ENCODE assay signal across 19 cellular contexts in genomic region chrX:64150775-64151174, GRCh38. TPM values are rescaled to one million over a fixed set of nuclear protein-coding genes. Genes with fewer than 3 reads are reported as not detected.
DNase-seq lines count a peak whose midpoint lies in the region; ATAC-seq, FAIRE-seq and TF ChIP-seq lines count a peak whose summit lies in the region.
"Had no signal": no experiment of that assay in that cellular context is flagged by ENCODE, and none has a peak within 500 bp of the region (broad histone marks: within the 10 kb centered on the region; RNA-seq: fewer than 3 reads in every experiment).

No MANE protein-coding gene starts in this region.

- no peaks in the 10 kb centered on the region for H3K79me2 ChIP-seq in mesendoderm (ENCODE audit: control insufficient read depth, insufficient read depth, low read length)

- H2BK15ac ChIP-seq in mesendoderm (replicated peaks; ENCODE audit: low read depth) = no peak overlapping the region

- intact Hi-C loops in left cardiac atrium (cut with DNase I) = no loop called here

- H3K18ac ChIP-seq in mesendoderm (ENCODE audit: low read length) = no peak overlapping the region

- H3K4ac ChIP-seq in mesendoderm (ENCODE audit: low read depth, low read length) = no peak overlapping the region

- H3K4me1 Mint-ChIP-seq in type B pancreatic cell (ENCODE audit: unreplicated experiment) = no peaks in the 10 kb centered on the region
- H3K4me1 Mint-ChIP-seq: CD4-positive, alpha-beta memory T cell had no signal

- FAIRE-seq in GM19239 (lab: Jason Lieb, UNC) = peak; percentile 69
- FAIRE-seq: GM12891, GM18507, H54 had no signal

- peak; percentile 60 for ATAC-seq in HG02852 (IDR thresholded peaks at IDR 0.05; ENCODE audit: unreplicated experiment)
- ATAC-seq in left cardiac atrium = no peak

- H3K79me1 ChIP-seq in mesendoderm (ENCODE audit: low read length) = no peaks in the 10 kb centered on the region

- POLR2A ChIA-PET in RWPE1 (lab: Yijun Ruan, JAX; ENCODE audit: low non-redundant PET) = no interaction called here

- no peak overlapping the region for H4K5ac ChIP-seq in mesendoderm (ENCODE audit: low read length)

- H3K27me3 ChIP-seq in mesendoderm (ENCODE audit: insufficient read depth, low read length, poor library complexity) = no peaks in the 10 kb centered on the region

- H3K9ac ChIP-seq in mesendoderm (ENCODE audit: low read length) = no peak overlapping the region

- no peak overlapping the region for H2BK120ac ChIP-seq in mesendoderm (ENCODE audit: low read depth, low read length)

- no peak overlapping the region for H2AK5ac ChIP-seq in mesendoderm (ENCODE audit: low read length)

- DNase-seq in GM19239 (ENCODE audit: insufficient read length, low spot score) (no peak), mesendoderm (peak; percentile 37), RWPE1 (ENCODE audit: low spot score) (no peak), type B pancreatic cell (ENCODE audit: extremely low spot score, unreplicated experiment) (no peak), left cardiac atrium (no peak)
- DNase-seq: C1 segment of cervical spinal cord; Calu3; CD4-positive, alpha-beta memory T cell; COR-L47; DMS53; DMS79 treated with DMSO at 0.1 percent for 48 hours; GF-D8; GOT3; HFFc6 had no signal

- no peak overlapping the region for H3K27ac ChIP-seq in mesendoderm (ENCODE audit: low read depth, low read length)
- H3K27ac ChIP-seq in RWPE1 = no peak overlapping the region

- no peak overlapping the region for H3K23ac ChIP-seq in mesendoderm (ENCODE audit: low read length)

- H3K4me2 ChIP-seq in mesendoderm (ENCODE audit: low read length) = no peak overlapping the region

- H3K36me3 ChIP-seq in mesendoderm (ENCODE audit: control insufficient read depth, insufficient read depth, low read length) = no peaks in the 10 kb centered on the region
- H3K36me3 ChIP-seq: HAP-1 had no signal

- CTCF ChIA-PET in RWPE1 (lab: Yijun Ruan, JAX) = interaction anchor here (1.0 kb wide), 1 partner anchor 14 kb away, joined by 4 read pairs; no protein-coding TSS in a partner anchor

- H3K27ac Mint-ChIP-seq in type B pancreatic cell = no peak overlapping the region
- H3K27ac Mint-ChIP-seq: CD4-positive, alpha-beta memory T cell; HFFc6 had no signal

- no peaks in the 10 kb centered on the region for H3K9me3 Mint-ChIP-seq in type B pancreatic cell
- H3K9me3 Mint-ChIP-seq: HFFc6 had no signal

- no peaks in the 10 kb centered on the region for H3K27me3 Mint-ChIP-seq in type B pancreatic cell
- H3K27me3 Mint-ChIP-seq: CD4-positive, alpha-beta memory T cell had no signal

- no peak overlapping the region for H2BK5ac ChIP-seq in mesendoderm (ENCODE audit: low read length)

- H3K4me3 ChIP-seq in mesendoderm (ENCODE audit: low read length) = no peak overlapping the region
- H3K4me3 ChIP-seq: HAP-1 had no signal

- TF ChIP-seq CTCF in RWPE1 (conservative IDR thresholded peaks at IDR 0.05; ENCODE audit: low read depth) = no peak
- no peak for TF ChIP-seq CTCF in type B pancreatic cell (conservative IDR thresholded peaks at IDR 0.05)

- no CpG with 5 or more reads among the region's 2 CpGs for WGBS in mesendoderm (ENCODE audit: extremely low coverage, insufficient coverage, low lambda C conversion rate)

- H4K8ac ChIP-seq in mesendoderm (ENCODE audit: low read depth, low read length) = no peak overlapping the region

- H3K4me3 Mint-ChIP-seq in type B pancreatic cell = no peak overlapping the region
- H3K4me3 Mint-ChIP-seq: CD4-positive, alpha-beta memory T cell; HFFc6 had no signal

- no peaks in the 10 kb centered on the region for H3K4me1 ChIP-seq in mesendoderm (ENCODE audit: control insufficient read depth, low read depth, low read length)
- H3K4me1 ChIP-seq: HAP-1 had no signal

- no peaks in the 10 kb centered on the region for H3K36me3 Mint-ChIP-seq in type B pancreatic cell

- no peak overlapping the region for H3K56ac ChIP-seq in mesendoderm (ENCODE audit: low read length)

RNA-seq across cellular contexts. Expression of gene AMER1, which starts 54.7 kb away (rescaled TPM):
- 7.5 TPM for polyA plus RNA-seq in mesendoderm (2013, experiment 1 of 2)
- polyA plus RNA-seq in mesendoderm (2013, experiment 2 of 2) = 7.5 TPM
- 8.9 and 11.7 TPM in 2 replicates for total RNA-seq in type B pancreatic cell (ENCODE audit: low replicate concordance)
- total RNA-seq in left cardiac atrium = 1 to 10 TPM; 3.6 to 3.8 TPM
